17 cellular contexts compared by ENCODE assay signal in the genomic region with DNA sequence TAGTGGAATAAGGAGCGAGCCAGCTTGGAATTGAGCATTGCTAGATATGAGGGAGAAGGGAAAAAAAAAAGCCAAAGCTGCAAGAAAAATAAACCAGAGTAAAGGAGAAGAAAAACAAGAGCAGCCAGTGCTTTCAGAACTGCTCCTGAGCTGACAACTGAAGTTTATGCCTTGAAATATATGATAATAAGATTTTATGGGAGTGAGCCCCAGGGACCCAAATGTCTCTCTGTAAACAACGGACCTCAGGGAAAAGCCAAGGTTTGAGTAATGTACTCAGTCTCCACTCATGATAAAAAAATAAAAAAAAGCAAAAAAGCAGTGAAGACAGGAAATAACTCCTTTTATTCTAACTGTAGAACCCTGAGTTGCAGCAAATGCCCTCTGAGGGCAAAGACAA.
DNase-seq lines count a peak whose midpoint lies in the region; ATAC-seq, FAIRE-seq and TF ChIP-seq lines count a peak whose summit lies in the region.
"Had no signal": no experiment of that assay in that cellular context is flagged by ENCODE, and none has a peak within 500 bp of the region (broad histone marks: within the 10 kb centered on the region; RNA-seq: fewer than 3 reads in every experiment).

No MANE protein-coding gene starts in this region.

- H3K79me2 ChIP-seq in astrocyte (ENCODE audit: insufficient read depth, low read length) (no peaks in the 10 kb centered on the region), keratinocyte (ENCODE audit: control insufficient read depth, insufficient read depth, low read length) (no peaks in the 10 kb centered on the region)

- WGBS in A549 (ENCODE audit: missing lambda C conversion rate) = 70% methylated on average over 2 of the region's 2 CpGs

- no peaks in the 10 kb centered on the region for H3K9me1 ChIP-seq in keratinocyte (ENCODE audit: control insufficient read depth, extremely low read depth, insufficient read depth, low read length)

- no peak overlapping the region for H3K4me3 ChIP-seq in A549
- H3K4me3 ChIP-seq in HEK293 (ENCODE audit: low read depth, low read length) = no peak overlapping the region
- H3K4me3 ChIP-seq in astrocyte (ENCODE audit: insufficient read depth, low read depth, low read length) = no peak overlapping the region
- H3K4me3 ChIP-seq in keratinocyte (ENCODE audit: control insufficient read depth in 2 of 3, extremely low read depth in 1 of 3, insufficient read depth in 2 of 3, low read depth in 1 of 3, low read length in 3 of 3) = no peak overlapping the region
- H3K4me3 ChIP-seq in H7 (ENCODE audit: insufficient read depth, low read depth, low read length) = no peak overlapping the region
- H3K4me3 ChIP-seq in WERI-Rb-1 (ENCODE audit: low read depth, low read length) = no peak overlapping the region
- H3K4me3 ChIP-seq: cardiac muscle cell, Peyer's patch, right atrium auricular region had no signal

- no peak overlapping the region for H3K27ac Mint-ChIP-seq in astrocyte (ENCODE audit: unreplicated experiment)

- TF ChIP-seq CTCF in A549 (IDR thresholded peaks at IDR 0.05) = no peak
- no peak for TF ChIP-seq CTCF in HEK293 (tag by site-specific recombination; IDR thresholded peaks at IDR 0.05)
- TF ChIP-seq CTCF in astrocyte (IDR thresholded peaks at IDR 0.05; ENCODE audit: insufficient read depth, low read depth, low read length) = no peak
- no peak for TF ChIP-seq CTCF in keratinocyte (optimal IDR thresholded peaks at IDR 0.05 in 1 of 3, IDR thresholded peaks at IDR 0.05 in 1 of 3, conservative IDR thresholded peaks at IDR 0.05 in 1 of 3; ENCODE audit: extremely low read depth in 1 of 3, insufficient read depth in 2 of 3, low read length in 3 of 3)
- TF ChIP-seq CTCF in WERI-Rb-1 (IDR thresholded peaks at IDR 0.05; ENCODE audit: low read depth, low read length) = no peak

- no peak overlapping the region for H3K4me3 Mint-ChIP-seq in astrocyte (ENCODE audit: unreplicated experiment)

- POLR2A ChIA-PET in A549 (lab: Yijun Ruan, JAX) = no interaction called here
- POLR2A ChIA-PET in HEK293 (lab: Yijun Ruan, JAX) = no interaction called here

- dilution Hi-C loops in keratinocyte (cut with MboI; ENCODE audit: extremely low pct_ligation_motif_present, low sequenced_read_pairs) = no loop called here

- no peaks in the 10 kb centered on the region for H3K9me3 Mint-ChIP-seq in astrocyte (ENCODE audit: unreplicated experiment)

- H2AFZ ChIP-seq in astrocyte (ENCODE audit: low read depth, low read length) = no peak overlapping the region
- no peak overlapping the region for H2AFZ ChIP-seq in keratinocyte (ENCODE audit: control insufficient read depth, low read length)

- intact Hi-C loops in head of caudate nucleus (cut with DNase I) = no loop called here

- no peaks in the 10 kb centered on the region for H3K36me3 ChIP-seq in HEK293 (ENCODE audit: control insufficient read depth in 2 of 2, insufficient read depth in 1 of 2, low read length in 2 of 2)
- no peaks in the 10 kb centered on the region for H3K36me3 ChIP-seq in astrocyte (ENCODE audit: insufficient read depth, low read length)
- no peaks in the 10 kb centered on the region for H3K36me3 ChIP-seq in keratinocyte (ENCODE audit: control insufficient read depth in 2 of 2, extremely low read depth in 1 of 2, insufficient read depth in 2 of 2, low read length in 2 of 2)
- no peaks in the 10 kb centered on the region for H3K36me3 ChIP-seq in H7 (replicated peaks; ENCODE audit: control insufficient read depth, insufficient read depth, low read length)
- no peaks in the 10 kb centered on the region for H3K36me3 ChIP-seq in WERI-Rb-1
- H3K36me3 ChIP-seq: cardiac muscle cell, Peyer's patch, right atrium auricular region had no signal

- DNase-seq in A549 (ENCODE audit: low read depth in 1 of 2, low spot score in 1 of 2) = no peak
- no peak for DNase-seq in astrocyte (ENCODE audit: low read depth)
- no peak for DNase-seq in keratinocyte (ENCODE audit: low read depth, low spot score)
- DNase-seq in H7 = no peak
- DNase-seq in stimulated activated CD4-positive, alpha-beta T cell treated with anti-CD3 and anti-CD28 coated beads, Interleukin-2, amount 100 ng/mL, for 48 hours = no peak
- no peak for DNase-seq in head of caudate nucleus
- no peak for DNase-seq in WERI-Rb-1
- DNase-seq: NCI-H1436, NCI-H2171 treated with DMSO at 0.1 percent for 48 hours, NCI-H526 treated with DMSO at 0.1 percent for 48 hours, Peyer's patch, T-helper 9 cell had no signal

- no peak for TF ChIP-seq POLR2A in A549 (IDR thresholded peaks at IDR 0.05; ENCODE audit: low read length)

- no peaks in the 10 kb centered on the region for H3K27me3 ChIP-seq in astrocyte (ENCODE audit: insufficient read depth, low read length)
- no peaks in the 10 kb centered on the region for H3K27me3 ChIP-seq in keratinocyte (ENCODE audit: control insufficient read depth, extremely low read depth, insufficient read depth, low read length)
- no peaks in the 10 kb centered on the region for H3K27me3 ChIP-seq in H7 (ENCODE audit: control insufficient read depth, insufficient read depth, low read length)
- no peaks in the 10 kb centered on the region for H3K27me3 ChIP-seq in WERI-Rb-1 (ENCODE audit: insufficient read depth, low read depth, severe bottlenecking)
- H3K27me3 ChIP-seq: Peyer's patch, right atrium auricular region had no signal

- H3K9ac ChIP-seq in astrocyte (ENCODE audit: low read length) (no peak overlapping the region), keratinocyte (ENCODE audit: control insufficient read depth, extremely low read depth, insufficient read depth, low read length) (no peak overlapping the region)

- FAIRE-seq in A549 (lab: Jason Lieb, UNC) = no peak
- no peak for FAIRE-seq in astrocyte (lab: Jason Lieb, UNC)
- no peak for FAIRE-seq in keratinocyte (lab: Jason Lieb, UNC)

- no peaks in the 10 kb centered on the region for H3K36me3 Mint-ChIP-seq in astrocyte (ENCODE audit: low read depth, unreplicated experiment)

- peaks cover 40% of the 10 kb centered on the region for H3K4me1 Mint-ChIP-seq in astrocyte (ENCODE audit: low read depth, unreplicated experiment)

- TF ChIP-seq RAD21 in A549 (conservative IDR thresholded peaks at IDR 0.05 in 1 of 2, IDR thresholded peaks at IDR 0.05 in 1 of 2) = no peak

- H4K20me1 ChIP-seq in astrocyte (ENCODE audit: insufficient read depth, low read length) (no peaks in the 10 kb centered on the region), keratinocyte (ENCODE audit: control insufficient read depth, extremely low read depth, insufficient read depth, low read length) (no peaks in the 10 kb centered on the region)

- H3K9me3 ChIP-seq in A549 (no peaks in the 10 kb centered on the region), HEK293 (ENCODE audit: control insufficient read depth, insufficient read depth, low read depth, low read length) (no peaks in the 10 kb centered on the region), astrocyte (ENCODE audit: insufficient read depth, low read depth, low read length) (no peaks in the 10 kb centered on the region), keratinocyte (ENCODE audit: control insufficient read depth, low read depth, low read length) (no peaks in the 10 kb centered on the region), WERI-Rb-1 (ENCODE audit: severe bottlenecking) (no peaks in the 10 kb centered on the region)
- H3K9me3 ChIP-seq: Peyer's patch, right atrium auricular region had no signal

- CTCF ChIA-PET in A549 (lab: Yijun Ruan, JAX) (interaction anchor here (0.6 to 15.3 kb wide), 6 partner anchors 9 to 378 kb away, joined by 3 to 217 read pairs (median 6); partner anchors contain the start of gene HOXB5), HEK293 (lab: Yijun Ruan, JAX) (interaction anchor here (0.6 to 17.5 kb wide), 10 partner anchors 10 to 628 kb away, joined by 3 to 269 read pairs (median 4); no protein-coding TSS in a partner anchor)

- H3K27ac ChIP-seq in A549 (peak overlapping the region; percentile 62 to 77), HEK293 (ENCODE audit: extremely low read depth, low read depth, low read length) (peak overlapping the region; percentile 71), astrocyte (ENCODE audit: low read depth, low read length) (peak overlapping the region; percentile 54), keratinocyte (ENCODE audit: control insufficient read depth, insufficient read depth, low read length) (no peak overlapping the region), WERI-Rb-1 (no peak overlapping the region)
- H3K27ac ChIP-seq: cardiac muscle cell, Peyer's patch, right atrium auricular region had no signal

- H3K27me3 Mint-ChIP-seq in astrocyte (ENCODE audit: low read depth, unreplicated experiment) = no peaks in the 10 kb centered on the region

- H3K4me2 ChIP-seq in A549 (peak overlapping the region; percentile 40), astrocyte (ENCODE audit: low read length) (peak overlapping the region; percentile 66), keratinocyte (ENCODE audit: control insufficient read depth, extremely low read depth, insufficient read depth, low read depth, low read length) (peak overlapping the region; percentile 57)

- ATAC-seq in A549 = no peak
- ATAC-seq: activated CD4-positive, CD25-positive, alpha-beta regulatory T cell treated with anti-CD3 and anti-CD28 coated beads, Interleukin-2, amount 50 U/mL, for 24 hours; left lobe of liver had no signal

- TF ChIP-seq EP300 in A549 (IDR thresholded peaks at IDR 0.05) = no peak

- H3K4me1 ChIP-seq in A549 (peaks cover 74% of the 10 kb centered on the region), HEK293 (ENCODE audit: control insufficient read depth, insufficient read depth, low read length) (peaks cover 62% of the 10 kb centered on the region), astrocyte (ENCODE audit: insufficient read depth, low read length) (peaks cover 49% of the 10 kb centered on the region), keratinocyte (ENCODE audit: control insufficient read depth, extremely low read depth, insufficient read depth, low read length) (peaks cover 69% of the 10 kb centered on the region)

TF ChIP-seq in A549, 52 proteins besides CTCF, POLR2A, EP300 and RAD21 (continues in another document):
- TF ChIP-seq, protein P1, sequence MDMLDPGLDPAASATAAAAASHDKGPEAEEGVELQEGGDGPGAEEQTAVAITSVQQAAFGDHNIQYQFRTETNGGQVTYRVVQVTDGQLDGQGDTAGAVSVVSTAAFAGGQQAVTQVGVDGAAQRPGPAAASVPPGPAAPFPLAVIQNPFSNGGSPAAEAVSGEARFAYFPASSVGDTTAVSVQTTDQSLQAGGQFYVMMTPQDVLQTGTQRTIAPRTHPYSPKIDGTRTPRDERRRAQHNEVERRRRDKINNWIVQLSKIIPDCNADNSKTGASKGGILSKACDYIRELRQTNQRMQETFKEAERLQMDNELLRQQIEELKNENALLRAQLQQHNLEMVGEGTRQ (IDR thresholded peaks at IDR 0.05) = no peak

TF ChIP-seq in HEK293, 187 proteins besides CTCF, POLR2A, EP300 and RAD21 (continues in another document):
- TF ChIP-seq FEZF1 (tag by site-specific recombination; IDR thresholded peaks at IDR 0.05) (peak; percentile 97), ZNF670 (tag by site-specific recombination; IDR thresholded peaks at IDR 0.05; ENCODE audit: low read depth) (no peak)

Comparison
In these comparisons a context has a peak if more than half of its experiments do, and no peak if none do; other contexts are left out.
1. H3K27ac ChIP-seq: peak in A549 (2 of 2), HEK293 (single experiment) and astrocyte (single experiment); none in keratinocyte (single experiment) and WERI-Rb-1 (single experiment).
2. Peak in every context shown above with its lines, with median percentiles within 50 percentile points of each other: H3K4me2 ChIP-seq.